25 cellular contexts compared by ENCODE assay signal in genomic region chr6:21143651-21144050, GRCh38.
"Had no signal": no experiment of that assay in that cellular context is flagged by ENCODE, and none has a peak within 500 bp of the region (broad histone marks: within the 10 kb centered on the region; RNA-seq: fewer than 3 reads in every experiment).

No MANE protein-coding gene starts in this region.

- H3K27me3 ChIP-seq: colonic mucosa, esophagus muscularis mucosa, foreskin keratinocyte, gastroesophageal sphincter, ovary, sigmoid colon, stomach, thyroid gland had no signal

- H3K36me3 ChIP-seq: colonic mucosa, esophagus muscularis mucosa, gastroesophageal sphincter, ovary, sigmoid colon, stomach, thyroid gland had no signal

- H3K27me3 Mint-ChIP-seq: memory B cell; naive thymus-derived CD4-positive, alpha-beta T cell; type B pancreatic cell had no signal

- H3K4me3 ChIP-seq: colonic mucosa, esophagus muscularis mucosa, gastroesophageal sphincter, lung, ovary, psoas muscle, sigmoid colon, stomach, thyroid gland had no signal

- H3K4me3 Mint-ChIP-seq: memory B cell; naive thymus-derived CD4-positive, alpha-beta T cell; nephron progenitor cell; stimulated activated effector memory CD8-positive, alpha-beta T cell treated with anti-CD3 and anti-CD28 coated beads, Interleukin-12 subunit alpha, Interleukin-12 subunit beta, amount 100 ng/mL, for 72 hours; type B pancreatic cell had no signal

- H3K9me3 ChIP-seq: colonic mucosa, esophagus muscularis mucosa, gastroesophageal sphincter, ovary, psoas muscle, sigmoid colon, stomach, thyroid gland had no signal

- H3K27ac ChIP-seq: colonic mucosa, esophagus muscularis mucosa, foreskin keratinocyte, gastroesophageal sphincter, ovary, psoas muscle, sigmoid colon, stomach, thyroid gland had no signal

- H3K27ac Mint-ChIP-seq: memory B cell; naive thymus-derived CD4-positive, alpha-beta T cell; nephron progenitor cell; stimulated activated effector memory CD8-positive, alpha-beta T cell treated with anti-CD3 and anti-CD28 coated beads, Interleukin-12 subunit alpha, Interleukin-12 subunit beta, amount 100 ng/mL, for 72 hours; type B pancreatic cell had no signal

- H3K9me3 Mint-ChIP-seq: memory B cell; naive thymus-derived CD4-positive, alpha-beta T cell; nephron progenitor cell; stimulated activated effector memory CD8-positive, alpha-beta T cell treated with anti-CD3 and anti-CD28 coated beads, Interleukin-12 subunit alpha, Interleukin-12 subunit beta, amount 100 ng/mL, for 72 hours had no signal

- DNase-seq: colonic mucosa; dermis blood vessel endothelial cell; effector memory CD4-positive, alpha-beta T cell; foreskin keratinocyte; hypothalamus; midbrain; naive thymus-derived CD4-positive, alpha-beta T cell; nephron progenitor cell; occipital lobe; ovary; posterior cingulate gyrus; psoas muscle; right cardiac atrium; sigmoid colon; stimulated activated CD4-positive, alpha-beta T cell treated with anti-CD3 and anti-CD28 coated beads, Interleukin-2, amount 100 ng/mL, for 24 hours; stimulated activated CD4-positive, alpha-beta T cell treated with anti-CD3 and anti-CD28 coated beads, Interleukin-4, amount 100 ng/mL, for 24 hours; stimulated activated naive CD4-positive, alpha-beta T cell treated with Interleukin-2 at 50 U/mL for 16 hours; stomach; thyroid gland had no signal

- H3K4me1 ChIP-seq: colonic mucosa, foreskin keratinocyte, psoas muscle, stomach had no signal

- H3K4me1 Mint-ChIP-seq: stimulated activated effector memory CD8-positive, alpha-beta T cell treated with anti-CD3 and anti-CD28 coated beads, Interleukin-12 subunit alpha, Interleukin-12 subunit beta, amount 100 ng/mL, for 72 hours had no signal
